12 cellular contexts compared by ENCODE assay signal in genomic region chr12:113392988-113393579, GRCh38. TPM values are rescaled to one million over a fixed set of nuclear protein-coding genes. Genes with fewer than 3 reads are reported as not detected.
A peak's percentile ranks its signal among the peaks of the same experiment; 100 is the strongest.
DNase-seq lines count a peak whose midpoint lies in the region; ATAC-seq, FAIRE-seq and TF ChIP-seq lines count a peak whose summit lies in the region.
"Had no signal": no experiment of that assay in that cellular context is flagged by ENCODE, and none has a peak within 500 bp of the region (broad histone marks: within the 10 kb centered on the region; RNA-seq: fewer than 3 reads in every experiment).

No MANE protein-coding gene starts in this region.

- no peak overlapping the region for H3K4me3 Mint-ChIP-seq in neural crest cell
- no peak overlapping the region for H3K4me3 Mint-ChIP-seq in activated T-helper 17 cell treated with anti-CD3 and anti-CD28 coated beads, Interleukin-2, amount 50 U/mL, for 72 hours
- no peak overlapping the region for H3K4me3 Mint-ChIP-seq in natural killer cell

- H3K27ac Mint-ChIP-seq in neural crest cell (ENCODE audit: unreplicated experiment), result no peak overlapping the region
- H3K27ac Mint-ChIP-seq in activated T-helper 17 cell treated with anti-CD3 and anti-CD28 coated beads, Interleukin-2, amount 50 U/mL, for 72 hours, result no peak overlapping the region
- no peak overlapping the region for H3K27ac Mint-ChIP-seq in natural killer cell

- no peak for ATAC-seq in HG03159 (IDR thresholded peaks at IDR 0.05; ENCODE audit: unreplicated experiment)
- ATAC-seq in GM18868 (IDR thresholded peaks at IDR 0.05; ENCODE audit: unreplicated experiment), result no peak
- no peak for ATAC-seq in activated T-helper 17 cell treated with anti-CD3 and anti-CD28 coated beads, Interleukin-2, amount 50 U/mL, for 72 hours (replicated peaks)
- ATAC-seq in natural killer cell, result no peak

- no peaks in the 10 kb centered on the region for H3K9me3 Mint-ChIP-seq in neural crest cell
- H3K9me3 Mint-ChIP-seq in activated T-helper 17 cell treated with anti-CD3 and anti-CD28 coated beads, Interleukin-2, amount 50 U/mL, for 72 hours, result no peaks in the 10 kb centered on the region
- no peaks in the 10 kb centered on the region for H3K9me3 Mint-ChIP-seq in natural killer cell

- FAIRE-seq in GM18507 (lab: Jason Lieb, UNC), result peak; percentile 89

- TF ChIP-seq CTCF in neural crest cell (conservative IDR thresholded peaks at IDR 0.05) (no peak), natural killer cell (IDR thresholded peaks at IDR 0.05) (no peak)

- no peak for TF ChIP-seq POLR2A in erythroblast (IDR thresholded peaks at IDR 0.05; ENCODE audit: low read length)

- H3K27me3 Mint-ChIP-seq in neural crest cell (ENCODE audit: low read depth), result peaks cover 7% of the 10 kb centered on the region
- H3K27me3 Mint-ChIP-seq in activated T-helper 17 cell treated with anti-CD3 and anti-CD28 coated beads, Interleukin-2, amount 50 U/mL, for 72 hours, result no peaks in the 10 kb centered on the region
- no peaks in the 10 kb centered on the region for H3K27me3 Mint-ChIP-seq in natural killer cell (ENCODE audit: low read depth in 2 of 2)

- DNase-seq in GM18507 (ENCODE audit: extremely low spot score, insufficient read length, low read depth) (peak; percentile 44), NCI-H69 (lab: John Stamatoyannopoulos, UW) (peak; percentile 12), erythroblast (lab: John Stamatoyannopoulos, UW) (peak; percentile 20 to 26), neural crest cell (ENCODE audit: low read depth, low spot score) (peak; percentile 12), natural killer cell (no peak)
- DNase-seq: COR-L47, NCI-H1092 had no signal

- H3K36me3 Mint-ChIP-seq in neural crest cell (ENCODE audit: low read depth), result peaks cover 3% of the 10 kb centered on the region
- H3K36me3 Mint-ChIP-seq in activated T-helper 17 cell treated with anti-CD3 and anti-CD28 coated beads, Interleukin-2, amount 50 U/mL, for 72 hours (ENCODE audit: low read depth), result no peaks in the 10 kb centered on the region
- no peaks in the 10 kb centered on the region for H3K36me3 Mint-ChIP-seq in natural killer cell

- no peaks in the 10 kb centered on the region for H3K4me1 Mint-ChIP-seq in neural crest cell
- H3K4me1 Mint-ChIP-seq in activated T-helper 17 cell treated with anti-CD3 and anti-CD28 coated beads, Interleukin-2, amount 50 U/mL, for 72 hours, result no peaks in the 10 kb centered on the region
- no peaks in the 10 kb centered on the region for H3K4me1 Mint-ChIP-seq in natural killer cell

- intact Hi-C loops in natural killer cell (cut with micrococcal nuclease), result no loop called here

RNA-seq across cellular contexts. Expression of gene SDS, which starts 10.6 kb away (rescaled TPM):
- total RNA-seq in neural crest cell, result not detected in 2 replicates
- total RNA-seq in activated T-helper 17 cell treated with anti-CD3 and anti-CD28 coated beads, Interleukin-2, amount 50 U/mL, for 72 hours, result not detected
- total RNA-seq in natural killer cell, result not detected
- total RNA-seq: T-helper 2 cell treated with Interferon-gamma antibody and Interleukin-4, amounts not matched to agents 100 ng/mL and 5 ng/mL, for 36 hours; vagina had no signal

RNA-seq across cellular contexts. Expression of gene SDSL, which starts 29.1 kb away (rescaled TPM):
- total RNA-seq in neural crest cell, result 1.5 and 3.3 TPM in 2 replicates
- total RNA-seq in activated T-helper 17 cell treated with anti-CD3 and anti-CD28 coated beads, Interleukin-2, amount 50 U/mL, for 72 hours, result under 1 TPM; 0.24 to 0.69 TPM
- total RNA-seq in natural killer cell, result 1 to 10 TPM; 1.0 to 7.5 (median 3.7) TPM
- total RNA-seq: vagina had no signal

RNA-seq across cellular contexts. Expression of gene PLBD2, which starts 34.7 kb away (rescaled TPM):
- total RNA-seq in neural crest cell, result 33.4 and 36.6 TPM in 2 replicates
- 10 to 100 TPM; 18.5 to 21.5 TPM for total RNA-seq in activated T-helper 17 cell treated with anti-CD3 and anti-CD28 coated beads, Interleukin-2, amount 50 U/mL, for 72 hours
- total RNA-seq in natural killer cell, result 10 to 100 TPM; 15.5 to 18.1 (median 16.3) TPM

RNA-seq across cellular contexts. Expression of gene SLC8B1, which starts 58.2 kb away (rescaled TPM):
- total RNA-seq in neural crest cell (7.1 and 7.3 TPM in 2 replicates), natural killer cell (10 to 100 TPM; 26.1 to 34.4 (median 31.2) TPM)
- 10 to 100 TPM; 23.2 to 28.4 TPM for total RNA-seq in activated T-helper 17 cell treated with anti-CD3 and anti-CD28 coated beads, Interleukin-2, amount 50 U/mL, for 72 hours
